Comparison of ENCODE assay signal across 1 cellular context in the genomic region with DNA sequence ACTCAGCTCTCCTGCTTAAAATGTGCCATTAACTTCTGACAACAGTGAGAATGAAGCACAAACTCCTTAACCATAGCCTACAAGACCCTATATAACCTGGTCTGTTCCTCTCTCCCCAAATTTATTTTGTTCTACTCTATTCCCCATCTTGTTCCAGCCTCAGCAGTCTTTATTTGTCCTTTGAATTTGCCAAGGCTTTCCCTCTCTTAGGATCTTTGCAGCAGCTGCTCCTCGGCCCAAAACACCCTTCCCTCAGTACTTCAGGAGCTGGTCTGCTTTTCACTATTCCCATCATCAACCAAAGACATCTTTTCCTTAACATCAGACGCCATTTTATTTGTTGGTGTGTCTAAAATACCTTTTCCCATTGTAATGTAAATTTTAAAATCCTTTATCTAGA.
TF ChIP-seq lines count a peak whose summit lies in the region.

No MANE protein-coding gene starts in this region.

TF ChIP-seq in HepG2, 621 proteins besides CTCF, POLR2A, EP300 and RAD21:
- TF ChIP-seq, protein P1, sequence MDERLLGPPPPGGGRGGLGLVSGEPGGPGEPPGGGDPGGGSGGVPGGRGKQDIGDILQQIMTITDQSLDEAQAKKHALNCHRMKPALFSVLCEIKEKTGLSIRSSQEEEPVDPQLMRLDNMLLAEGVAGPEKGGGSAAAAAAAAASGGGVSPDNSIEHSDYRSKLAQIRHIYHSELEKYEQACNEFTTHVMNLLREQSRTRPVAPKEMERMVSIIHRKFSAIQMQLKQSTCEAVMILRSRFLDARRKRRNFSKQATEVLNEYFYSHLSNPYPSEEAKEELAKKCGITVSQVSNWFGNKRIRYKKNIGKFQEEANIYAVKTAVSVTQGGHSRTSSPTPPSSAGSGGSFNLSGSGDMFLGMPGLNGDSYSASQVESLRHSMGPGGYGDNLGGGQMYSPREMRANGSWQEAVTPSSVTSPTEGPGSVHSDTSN (CRISPR knock-in tag; IDR thresholded peaks at IDR 0.05), result no peak
- TF ChIP-seq JARID2 (CRISPR knock-in tag; IDR thresholded peaks at IDR 0.05; ENCODE audit: insufficient replicate concordance), result no peak
- TF ChIP-seq SP4 (CRISPR knock-in tag; IDR thresholded peaks at IDR 0.05), result no peak
- TF ChIP-seq, protein P2, sequence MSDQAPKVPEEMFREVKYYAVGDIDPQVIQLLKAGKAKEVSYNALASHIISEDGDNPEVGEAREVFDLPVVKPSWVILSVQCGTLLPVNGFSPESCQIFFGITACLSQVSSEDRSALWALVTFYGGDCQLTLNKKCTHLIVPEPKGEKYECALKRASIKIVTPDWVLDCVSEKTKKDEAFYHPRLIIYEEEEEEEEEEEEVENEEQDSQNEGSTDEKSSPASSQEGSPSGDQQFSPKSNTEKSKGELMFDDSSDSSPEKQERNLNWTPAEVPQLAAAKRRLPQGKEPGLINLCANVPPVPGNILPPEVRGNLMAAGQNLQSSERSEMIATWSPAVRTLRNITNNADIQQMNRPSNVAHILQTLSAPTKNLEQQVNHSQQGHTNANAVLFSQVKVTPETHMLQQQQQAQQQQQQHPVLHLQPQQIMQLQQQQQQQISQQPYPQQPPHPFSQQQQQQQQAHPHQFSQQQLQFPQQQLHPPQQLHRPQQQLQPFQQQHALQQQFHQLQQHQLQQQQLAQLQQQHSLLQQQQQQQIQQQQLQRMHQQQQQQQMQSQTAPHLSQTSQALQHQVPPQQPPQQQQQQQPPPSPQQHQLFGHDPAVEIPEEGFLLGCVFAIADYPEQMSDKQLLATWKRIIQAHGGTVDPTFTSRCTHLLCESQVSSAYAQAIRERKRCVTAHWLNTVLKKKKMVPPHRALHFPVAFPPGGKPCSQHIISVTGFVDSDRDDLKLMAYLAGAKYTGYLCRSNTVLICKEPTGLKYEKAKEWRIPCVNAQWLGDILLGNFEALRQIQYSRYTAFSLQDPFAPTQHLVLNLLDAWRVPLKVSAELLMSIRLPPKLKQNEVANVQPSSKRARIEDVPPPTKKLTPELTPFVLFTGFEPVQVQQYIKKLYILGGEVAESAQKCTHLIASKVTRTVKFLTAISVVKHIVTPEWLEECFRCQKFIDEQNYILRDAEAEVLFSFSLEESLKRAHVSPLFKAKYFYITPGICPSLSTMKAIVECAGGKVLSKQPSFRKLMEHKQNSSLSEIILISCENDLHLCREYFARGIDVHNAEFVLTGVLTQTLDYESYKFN (CRISPR knock-in tag; conservative IDR thresholded peaks at IDR 0.05), result no peak
- TF ChIP-seq SATB2 (CRISPR knock-in tag; IDR thresholded peaks at IDR 0.05), result no peak
- TF ChIP-seq, protein P3, sequence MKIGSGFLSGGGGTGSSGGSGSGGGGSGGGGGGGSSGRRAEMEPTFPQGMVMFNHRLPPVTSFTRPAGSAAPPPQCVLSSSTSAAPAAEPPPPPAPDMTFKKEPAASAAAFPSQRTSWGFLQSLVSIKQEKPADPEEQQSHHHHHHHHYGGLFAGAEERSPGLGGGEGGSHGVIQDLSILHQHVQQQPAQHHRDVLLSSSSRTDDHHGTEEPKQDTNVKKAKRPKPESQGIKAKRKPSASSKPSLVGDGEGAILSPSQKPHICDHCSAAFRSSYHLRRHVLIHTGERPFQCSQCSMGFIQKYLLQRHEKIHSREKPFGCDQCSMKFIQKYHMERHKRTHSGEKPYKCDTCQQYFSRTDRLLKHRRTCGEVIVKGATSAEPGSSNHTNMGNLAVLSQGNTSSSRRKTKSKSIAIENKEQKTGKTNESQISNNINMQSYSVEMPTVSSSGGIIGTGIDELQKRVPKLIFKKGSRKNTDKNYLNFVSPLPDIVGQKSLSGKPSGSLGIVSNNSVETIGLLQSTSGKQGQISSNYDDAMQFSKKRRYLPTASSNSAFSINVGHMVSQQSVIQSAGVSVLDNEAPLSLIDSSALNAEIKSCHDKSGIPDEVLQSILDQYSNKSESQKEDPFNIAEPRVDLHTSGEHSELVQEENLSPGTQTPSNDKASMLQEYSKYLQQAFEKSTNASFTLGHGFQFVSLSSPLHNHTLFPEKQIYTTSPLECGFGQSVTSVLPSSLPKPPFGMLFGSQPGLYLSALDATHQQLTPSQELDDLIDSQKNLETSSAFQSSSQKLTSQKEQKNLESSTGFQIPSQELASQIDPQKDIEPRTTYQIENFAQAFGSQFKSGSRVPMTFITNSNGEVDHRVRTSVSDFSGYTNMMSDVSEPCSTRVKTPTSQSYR (CRISPR knock-in tag; IDR thresholded peaks at IDR 0.05; ENCODE audit: borderline replicate concordance), result no peak
- TF ChIP-seq IKZF4 (CRISPR knock-in tag; IDR thresholded peaks at IDR 0.05; ENCODE audit: borderline replicate concordance, low read depth, not compliant biosample characterization), result no peak
- no peak for TF ChIP-seq ZSCAN12 (CRISPR knock-in tag; IDR thresholded peaks at IDR 0.05)
- TF ChIP-seq TSC22D2 (CRISPR knock-in tag; IDR thresholded peaks at IDR 0.05; ENCODE audit: borderline replicate concordance), result no peak
- no peak for TF ChIP-seq MTF2 (CRISPR knock-in tag; IDR thresholded peaks at IDR 0.05; ENCODE audit: borderline replicate concordance)
- TF ChIP-seq, protein P4, sequence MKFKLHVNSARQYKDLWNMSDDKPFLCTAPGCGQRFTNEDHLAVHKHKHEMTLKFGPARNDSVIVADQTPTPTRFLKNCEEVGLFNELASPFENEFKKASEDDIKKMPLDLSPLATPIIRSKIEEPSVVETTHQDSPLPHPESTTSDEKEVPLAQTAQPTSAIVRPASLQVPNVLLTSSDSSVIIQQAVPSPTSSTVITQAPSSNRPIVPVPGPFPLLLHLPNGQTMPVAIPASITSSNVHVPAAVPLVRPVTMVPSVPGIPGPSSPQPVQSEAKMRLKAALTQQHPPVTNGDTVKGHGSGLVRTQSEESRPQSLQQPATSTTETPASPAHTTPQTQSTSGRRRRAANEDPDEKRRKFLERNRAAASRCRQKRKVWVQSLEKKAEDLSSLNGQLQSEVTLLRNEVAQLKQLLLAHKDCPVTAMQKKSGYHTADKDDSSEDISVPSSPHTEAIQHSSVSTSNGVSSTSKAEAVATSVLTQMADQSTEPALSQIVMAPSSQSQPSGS (CRISPR knock-in tag; IDR thresholded peaks at IDR 0.05), result no peak
- TF ChIP-seq ZNF143 (CRISPR knock-in tag; IDR thresholded peaks at IDR 0.05), result no peak
- TF ChIP-seq, protein P5, sequence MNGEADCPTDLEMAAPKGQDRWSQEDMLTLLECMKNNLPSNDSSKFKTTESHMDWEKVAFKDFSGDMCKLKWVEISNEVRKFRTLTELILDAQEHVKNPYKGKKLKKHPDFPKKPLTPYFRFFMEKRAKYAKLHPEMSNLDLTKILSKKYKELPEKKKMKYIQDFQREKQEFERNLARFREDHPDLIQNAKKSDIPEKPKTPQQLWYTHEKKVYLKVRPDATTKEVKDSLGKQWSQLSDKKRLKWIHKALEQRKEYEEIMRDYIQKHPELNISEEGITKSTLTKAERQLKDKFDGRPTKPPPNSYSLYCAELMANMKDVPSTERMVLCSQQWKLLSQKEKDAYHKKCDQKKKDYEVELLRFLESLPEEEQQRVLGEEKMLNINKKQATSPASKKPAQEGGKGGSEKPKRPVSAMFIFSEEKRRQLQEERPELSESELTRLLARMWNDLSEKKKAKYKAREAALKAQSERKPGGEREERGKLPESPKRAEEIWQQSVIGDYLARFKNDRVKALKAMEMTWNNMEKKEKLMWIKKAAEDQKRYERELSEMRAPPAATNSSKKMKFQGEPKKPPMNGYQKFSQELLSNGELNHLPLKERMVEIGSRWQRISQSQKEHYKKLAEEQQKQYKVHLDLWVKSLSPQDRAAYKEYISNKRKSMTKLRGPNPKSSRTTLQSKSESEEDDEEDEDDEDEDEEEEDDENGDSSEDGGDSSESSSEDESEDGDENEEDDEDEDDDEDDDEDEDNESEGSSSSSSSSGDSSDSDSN (CRISPR knock-in tag; IDR thresholded peaks at IDR 0.05), result no peak
- no peak for TF ChIP-seq ZIK1 (CRISPR knock-in tag; IDR thresholded peaks at IDR 0.05; ENCODE audit: borderline replicate concordance, low read depth)
- no peak for TF ChIP-seq ZFAT (CRISPR knock-in tag; conservative IDR thresholded peaks at IDR 0.05)
- TF ChIP-seq MBD4 (IDR thresholded peaks at IDR 0.05; ENCODE audit: borderline replicate concordance, low read length), result no peak
- no peak for TF ChIP-seq PHF8 (CRISPR knock-in tag; IDR thresholded peaks at IDR 0.05)
